Comparison of ENCODE assay signal across 31 cellular contexts in genomic region chr2:96498023-96498431, GRCh38. TPM values are rescaled to one million over a fixed set of nuclear protein-coding genes. Genes with fewer than 3 reads are reported as not detected.
DNase-seq lines count a peak whose midpoint lies in the region; ATAC-seq and TF ChIP-seq lines count a peak whose summit lies in the region.
"Had no signal": no experiment of that assay in that cellular context is flagged by ENCODE, and none has a peak within 500 bp of the region (broad histone marks: within the 10 kb centered on the region; RNA-seq: fewer than 3 reads in every experiment).

No MANE protein-coding gene starts in this region.

- H4K5ac ChIP-seq in H9 (ENCODE audit: insufficient read length, low read depth, low read length) = no peak overlapping the region
- no peak overlapping the region for H4K5ac ChIP-seq in mesendoderm (ENCODE audit: low read length)

- H2AFZ ChIP-seq in H9 (ENCODE audit: low read length) = no peak overlapping the region
- H2AFZ ChIP-seq: PC-9 had no signal

- DNase-seq in NCI-H1694 treated with DMSO at 0.1 percent for 48 hours (lab: John Stamatoyannopoulos, UW) (peak; percentile 5), NCI-H1694 (lab: John Stamatoyannopoulos, UW) (no peak), H9 (peak; percentile 72), cerebellum (ENCODE audit: low spot score) (peak; percentile 71), mesendoderm (peak; percentile 50), middle frontal gyrus (ENCODE audit: extremely low spot score, low spot score) (no peak)
- DNase-seq: activated CD4-positive, alpha-beta T cell treated with anti-CD3 and anti-CD28 coated beads for 36 hours; activated T-cell treated with anti-CD3 and anti-CD28 coated beads, Interleukin-2, amount 50 U/mL, for 24 hours; AML-193; CD8-positive, alpha-beta memory T cell; DMS53; effector CD8-positive, alpha-beta T cell; foreskin melanocyte; hippocampal formation; lower lobe of right lung; NCI-H2029 treated with DMSO at 0.1 percent for 48 hours; PC-9; SIG-M5; stimulated activated CD4-positive, alpha-beta T cell treated with anti-CD3 and anti-CD28 coated beads, Interleukin-1b, Interleukin-23, amount 100 ng/mL, for 48 hours had no signal

- H3K79me1 ChIP-seq in H9 (ENCODE audit: insufficient read depth, low read depth, low read length, poor library complexity, severe bottlenecking) (no peaks in the 10 kb centered on the region), mesendoderm (ENCODE audit: low read length) (no peaks in the 10 kb centered on the region)

- no peak overlapping the region for H2BK20ac ChIP-seq in H9 (ENCODE audit: low read depth, low read length, poor library complexity, severe bottlenecking)

- peak overlapping the region; percentile 41 for H2BK12ac ChIP-seq in H9 (ENCODE audit: insufficient read length, low read depth, low read length)

- H3K36me3 ChIP-seq in mesendoderm (ENCODE audit: control insufficient read depth, insufficient read depth, low read length) (no peaks in the 10 kb centered on the region), gastroesophageal sphincter (no peaks in the 10 kb centered on the region)
- H3K36me3 ChIP-seq: lower lobe of right lung, neutrophil had no signal

- no peak overlapping the region for H3K4me3 Mint-ChIP-seq in H9
- H3K4me3 Mint-ChIP-seq: activated CD4-positive, alpha-beta T cell treated with anti-CD3 and anti-CD28 coated beads for 36 hours; activated T-cell treated with anti-CD3 and anti-CD28 coated beads, Interleukin-2, amount 50 U/mL, for 24 hours; CD8-positive, alpha-beta memory T cell; type B pancreatic cell had no signal

- TF ChIP-seq CTCF in H9 (conservative IDR thresholded peaks at IDR 0.05) (peak; percentile 46), gastroesophageal sphincter (IDR thresholded peaks at IDR 0.05) (no peak)

- no peak overlapping the region for H3K9ac ChIP-seq in H9 (ENCODE audit: extremely low read depth, insufficient read length, low read length)
- H3K9ac ChIP-seq in mesendoderm (ENCODE audit: low read length) = no peak overlapping the region

- H3K79me2 ChIP-seq in H9 (ENCODE audit: insufficient read depth, low read length) (no peaks in the 10 kb centered on the region), mesendoderm (ENCODE audit: control insufficient read depth, insufficient read depth, low read length) (no peaks in the 10 kb centered on the region)

- H3K56ac ChIP-seq in H9 (ENCODE audit: insufficient read length, low read depth, low read length) (no peak overlapping the region), mesendoderm (ENCODE audit: low read length) (no peak overlapping the region)

- H3K4me1 ChIP-seq in H9 (ENCODE audit: insufficient read depth, low read length) (no peaks in the 10 kb centered on the region), mesendoderm (ENCODE audit: control insufficient read depth, low read depth, low read length) (no peaks in the 10 kb centered on the region), gastroesophageal sphincter (peaks cover 0 to 12% (median 0%) of the 10 kb centered on the region in 3 donors)

- peaks cover 2% of the 10 kb centered on the region for H4K20me1 ChIP-seq in H9 (ENCODE audit: control insufficient read depth, insufficient read depth, insufficient read length)

- H2BK5ac ChIP-seq in H9 (ENCODE audit: insufficient read length, low read length) = no peak overlapping the region
- H2BK5ac ChIP-seq in mesendoderm (ENCODE audit: low read length) = no peak overlapping the region

- H3K27ac Mint-ChIP-seq in H9 = no peak overlapping the region
- H3K27ac Mint-ChIP-seq: activated CD4-positive, alpha-beta T cell treated with anti-CD3 and anti-CD28 coated beads for 36 hours; activated T-cell treated with anti-CD3 and anti-CD28 coated beads, Interleukin-2, amount 50 U/mL, for 24 hours; type B pancreatic cell had no signal

- peaks cover 4% of the 10 kb centered on the region for H3K27me3 Mint-ChIP-seq in H9 (ENCODE audit: low read depth)
- H3K27me3 Mint-ChIP-seq: activated CD4-positive, alpha-beta T cell treated with anti-CD3 and anti-CD28 coated beads for 36 hours; activated T-cell treated with anti-CD3 and anti-CD28 coated beads, Interleukin-2, amount 50 U/mL, for 24 hours had no signal

- H2AK5ac ChIP-seq in H9 (ENCODE audit: insufficient read length, low read length) (no peak overlapping the region), mesendoderm (ENCODE audit: low read length) (no peak overlapping the region)

- H3K4me2 ChIP-seq in H9 (ENCODE audit: insufficient read depth, insufficient read length, low read length) = no peak overlapping the region
- H3K4me2 ChIP-seq in mesendoderm (ENCODE audit: low read length) = no peak overlapping the region
- H3K4me2 ChIP-seq: PC-9 had no signal

- H3K27ac ChIP-seq in H9 (ENCODE audit: insufficient read length, low read depth, low read length) = no peak overlapping the region
- no peak overlapping the region for H3K27ac ChIP-seq in mesendoderm (ENCODE audit: low read depth, low read length)
- H3K27ac ChIP-seq in gastroesophageal sphincter = no peak overlapping the region
- H3K27ac ChIP-seq: HL-60, lower lobe of right lung, neutrophil, PC-9, skin epidermis had no signal

- H4K91ac ChIP-seq in H9 (ENCODE audit: insufficient read length, low read depth, low read length) = no peak overlapping the region

- WGBS in H9 (ENCODE audit: extremely low coverage, insufficient read length, low lambda C conversion rate) = no CpG with 5 or more reads among the region's 12 CpGs
- WGBS in mesendoderm (ENCODE audit: extremely low coverage, insufficient coverage, low lambda C conversion rate) = no CpG with 5 or more reads among the region's 12 CpGs
- 84% methylated on average over 4 of the region's 12 CpGs; no CpG with 5 or more reads in 1 of the 2 donors for WGBS in gastroesophageal sphincter (ENCODE audit: low coverage in 1 of 2), 2 donors

- H3T11ph ChIP-seq in H9 (ENCODE audit: low read length) = no peak overlapping the region

- no peak overlapping the region for H3K23ac ChIP-seq in H9 (ENCODE audit: insufficient read length, low read depth, low read length)
- H3K23ac ChIP-seq in mesendoderm (ENCODE audit: low read length) = no peak overlapping the region

- H3K36me3 Mint-ChIP-seq in H9 (ENCODE audit: insufficient read depth in 1 of 3, low read depth in 3 of 3) = no peaks in the 10 kb centered on the region; a peak in 1 of 7 replicates
- H3K36me3 Mint-ChIP-seq: type B pancreatic cell had no signal

- H2BK120ac ChIP-seq in H9 (ENCODE audit: low read depth, low read length, poor library complexity, severe bottlenecking) (no peak overlapping the region), mesendoderm (ENCODE audit: low read depth, low read length) (no peak overlapping the region)

- TF ChIP-seq POLR2A in gastroesophageal sphincter (IDR thresholded peaks at IDR 0.05) = no peak

- no peak overlapping the region for H3K18ac ChIP-seq in H9 (ENCODE audit: insufficient read length, low read depth, low read length)
- H3K18ac ChIP-seq in mesendoderm (ENCODE audit: low read length) = no peak overlapping the region

- H3K4ac ChIP-seq in H9 (ENCODE audit: low read depth, low read length) (no peak overlapping the region), mesendoderm (ENCODE audit: low read depth, low read length) (no peak overlapping the region)

- H3K9me3 Mint-ChIP-seq in H9 = peaks cover 10% of the 10 kb centered on the region in 2 experiments; a peak in 4 of 5 replicates
- H3K9me3 Mint-ChIP-seq: type B pancreatic cell had no signal

- no peak overlapping the region; the same call in 1 of the 2 replicates for H3K14ac ChIP-seq in H9 (ENCODE audit: insufficient read depth, low read length)

- H4K8ac ChIP-seq in H9 (replicated peaks; ENCODE audit: insufficient read length, low read depth, low read length) (peak overlapping the region; percentile 63), mesendoderm (ENCODE audit: low read depth, low read length) (no peak overlapping the region)

- H3K4me3 ChIP-seq in mesendoderm (ENCODE audit: low read length) = no peak overlapping the region
- no peak overlapping the region for H3K4me3 ChIP-seq in gastroesophageal sphincter
- H3K4me3 ChIP-seq: lower lobe of right lung, PC-9, skin epidermis had no signal

- no peaks in the 10 kb centered on the region for H3K9me3 ChIP-seq in H9 (ENCODE audit: control insufficient read depth, low read depth, low read length)
- peaks cover 0 to 16% (median 0%) of the 10 kb centered on the region in 3 donors for H3K9me3 ChIP-seq in gastroesophageal sphincter
- H3K9me3 ChIP-seq: neutrophil had no signal

- H3K27me3 ChIP-seq in H9 (ENCODE audit: insufficient read depth, low read length) (no peaks in the 10 kb centered on the region), mesendoderm (ENCODE audit: insufficient read depth, low read length, poor library complexity) (no peaks in the 10 kb centered on the region), gastroesophageal sphincter (peaks cover 39% of the 10 kb centered on the region)

- ATAC-seq in HG03342 (IDR thresholded peaks at IDR 0.05; ENCODE audit: unreplicated experiment) (no peak), gastroesophageal sphincter (no peak)
- ATAC-seq: activated CD4-positive, alpha-beta T cell treated with anti-CD3 and anti-CD28 coated beads for 36 hours; esophagus mucosa; HepG2; lower lobe of right lung had no signal

- H3K4me1 Mint-ChIP-seq in H9 = peaks cover 10 to 17% of the 10 kb centered on the region in 2 experiments

- H3K23me2 ChIP-seq in H9 (ENCODE audit: insufficient read length, low read depth, low read length, poor library complexity, severe bottlenecking) = no peaks in the 10 kb centered on the region

- no peak overlapping the region for H2BK15ac ChIP-seq in H9 (ENCODE audit: low read depth, low read length)
- H2BK15ac ChIP-seq in mesendoderm (replicated peaks; ENCODE audit: low read depth) = no peak overlapping the region

- no peak for TF ChIP-seq EP300 in gastroesophageal sphincter (IDR thresholded peaks at IDR 0.05)

RNA-seq across cellular contexts. Expression of gene NEURL3, which starts 7.1 kb away (rescaled TPM):
- total RNA-seq in H9 (2021) (not detected in 2 replicates), cerebellum (not detected), gastroesophageal sphincter (not detected)
- not detected for polyA plus RNA-seq in mesendoderm (2013, experiment 1 of 2)
- 0.03 TPM for polyA plus RNA-seq in mesendoderm (2013, experiment 2 of 2)
- total RNA-seq: chondrocyte, esophagus mucosa, H4, LHCN-M2, pulmonary artery endothelial cell had no signal
- polyA plus RNA-seq: CD8-positive, alpha-beta memory T cell had no signal

RNA-seq across cellular contexts. Expression of gene ARID5A, which starts 38.5 kb away (rescaled TPM):
- total RNA-seq in H9 (2021) (3.8 and 4.5 TPM in 2 replicates), cerebellum (2.6 TPM), gastroesophageal sphincter (10 to 100 TPM; 40.0 to 98.5 (median 53.9) TPM)
- polyA plus RNA-seq in mesendoderm (2013, experiment 1 of 2) = 5.5 TPM
- 5.2 TPM for polyA plus RNA-seq in mesendoderm (2013, experiment 2 of 2)

Comparison
In these comparisons a context has a peak if more than half of its experiments do, and no peak if none do; other contexts are left out.
1. DNase-seq: peak in NCI-H1694 treated with DMSO at 0.1 percent for 48 hours (single experiment), H9 (single experiment), cerebellum (single experiment) and mesendoderm (single experiment); none in NCI-H1694 (single experiment) and middle frontal gyrus (single experiment).